Comparison of ENCODE assay signal across 1 cellular context in the genomic region with DNA sequence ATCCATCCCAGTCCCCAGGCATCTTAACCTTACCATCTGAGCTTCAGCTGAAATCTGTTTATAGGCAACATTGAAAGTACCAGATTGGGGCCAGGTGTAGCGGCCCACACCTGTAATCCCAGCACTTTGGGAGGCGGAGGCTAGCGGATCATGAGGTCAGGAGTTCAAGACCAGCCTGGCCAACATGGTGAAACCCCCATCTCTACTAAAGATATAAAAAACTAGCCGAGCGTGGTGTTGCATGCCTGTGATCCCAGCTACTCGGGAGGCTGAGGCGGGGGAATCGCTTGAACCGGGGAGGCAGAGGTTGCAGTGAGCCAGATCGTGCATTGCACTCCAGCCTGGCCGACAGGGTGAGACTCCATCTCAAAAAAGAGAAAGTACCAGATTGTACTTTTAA.
TF ChIP-seq lines count a peak whose summit lies in the region.

No MANE protein-coding gene starts in this region.

TF ChIP-seq in HCT116, 20 proteins besides CTCF, POLR2A, EP300 and RAD21 (continued from another document):
- TF ChIP-seq, protein P1, sequence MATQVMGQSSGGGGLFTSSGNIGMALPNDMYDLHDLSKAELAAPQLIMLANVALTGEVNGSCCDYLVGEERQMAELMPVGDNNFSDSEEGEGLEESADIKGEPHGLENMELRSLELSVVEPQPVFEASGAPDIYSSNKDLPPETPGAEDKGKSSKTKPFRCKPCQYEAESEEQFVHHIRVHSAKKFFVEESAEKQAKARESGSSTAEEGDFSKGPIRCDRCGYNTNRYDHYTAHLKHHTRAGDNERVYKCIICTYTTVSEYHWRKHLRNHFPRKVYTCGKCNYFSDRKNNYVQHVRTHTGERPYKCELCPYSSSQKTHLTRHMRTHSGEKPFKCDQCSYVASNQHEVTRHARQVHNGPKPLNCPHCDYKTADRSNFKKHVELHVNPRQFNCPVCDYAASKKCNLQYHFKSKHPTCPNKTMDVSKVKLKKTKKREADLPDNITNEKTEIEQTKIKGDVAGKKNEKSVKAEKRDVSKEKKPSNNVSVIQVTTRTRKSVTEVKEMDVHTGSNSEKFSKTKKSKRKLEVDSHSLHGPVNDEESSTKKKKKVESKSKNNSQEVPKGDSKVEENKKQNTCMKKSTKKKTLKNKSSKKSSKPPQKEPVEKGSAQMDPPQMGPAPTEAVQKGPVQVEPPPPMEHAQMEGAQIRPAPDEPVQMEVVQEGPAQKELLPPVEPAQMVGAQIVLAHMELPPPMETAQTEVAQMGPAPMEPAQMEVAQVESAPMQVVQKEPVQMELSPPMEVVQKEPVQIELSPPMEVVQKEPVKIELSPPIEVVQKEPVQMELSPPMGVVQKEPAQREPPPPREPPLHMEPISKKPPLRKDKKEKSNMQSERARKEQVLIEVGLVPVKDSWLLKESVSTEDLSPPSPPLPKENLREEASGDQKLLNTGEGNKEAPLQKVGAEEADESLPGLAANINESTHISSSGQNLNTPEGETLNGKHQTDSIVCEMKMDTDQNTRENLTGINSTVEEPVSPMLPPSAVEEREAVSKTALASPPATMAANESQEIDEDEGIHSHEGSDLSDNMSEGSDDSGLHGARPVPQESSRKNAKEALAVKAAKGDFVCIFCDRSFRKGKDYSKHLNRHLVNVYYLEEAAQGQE (IDR thresholded peaks at IDR 0.05; ENCODE audit: low read depth): no peak
- TF ChIP-seq JUND (IDR thresholded peaks at IDR 0.05): no peak
- TF ChIP-seq, protein P2, sequence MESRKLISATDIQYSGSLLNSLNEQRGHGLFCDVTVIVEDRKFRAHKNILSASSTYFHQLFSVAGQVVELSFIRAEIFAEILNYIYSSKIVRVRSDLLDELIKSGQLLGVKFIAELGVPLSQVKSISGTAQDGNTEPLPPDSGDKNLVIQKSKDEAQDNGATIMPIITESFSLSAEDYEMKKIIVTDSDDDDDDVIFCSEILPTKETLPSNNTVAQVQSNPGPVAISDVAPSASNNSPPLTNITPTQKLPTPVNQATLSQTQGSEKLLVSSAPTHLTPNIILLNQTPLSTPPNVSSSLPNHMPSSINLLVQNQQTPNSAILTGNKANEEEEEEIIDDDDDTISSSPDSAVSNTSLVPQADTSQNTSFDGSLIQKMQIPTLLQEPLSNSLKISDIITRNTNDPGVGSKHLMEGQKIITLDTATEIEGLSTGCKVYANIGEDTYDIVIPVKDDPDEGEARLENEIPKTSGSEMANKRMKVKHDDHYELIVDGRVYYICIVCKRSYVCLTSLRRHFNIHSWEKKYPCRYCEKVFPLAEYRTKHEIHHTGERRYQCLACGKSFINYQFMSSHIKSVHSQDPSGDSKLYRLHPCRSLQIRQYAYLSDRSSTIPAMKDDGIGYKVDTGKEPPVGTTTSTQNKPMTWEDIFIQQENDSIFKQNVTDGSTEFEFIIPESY (IDR thresholded peaks at IDR 0.05; ENCODE audit: extremely low read depth, insufficient replicate concordance, low read length): no peak
- TF ChIP-seq SRF (IDR thresholded peaks at IDR 0.05; ENCODE audit: low read depth): no peak
- TF ChIP-seq, protein P3, sequence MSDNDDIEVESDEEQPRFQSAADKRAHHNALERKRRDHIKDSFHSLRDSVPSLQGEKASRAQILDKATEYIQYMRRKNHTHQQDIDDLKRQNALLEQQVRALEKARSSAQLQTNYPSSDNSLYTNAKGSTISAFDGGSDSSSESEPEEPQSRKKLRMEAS (IDR thresholded peaks at IDR 0.05): no peak
- no peak for TF ChIP-seq ELF1 (IDR thresholded peaks at IDR 0.05; ENCODE audit: borderline replicate concordance, low read depth)
- TF ChIP-seq ZFX (IDR thresholded peaks at IDR 0.05): no peak
